Comparison of ENCODE assay signal across 2 cellular contexts in the genomic region with DNA sequence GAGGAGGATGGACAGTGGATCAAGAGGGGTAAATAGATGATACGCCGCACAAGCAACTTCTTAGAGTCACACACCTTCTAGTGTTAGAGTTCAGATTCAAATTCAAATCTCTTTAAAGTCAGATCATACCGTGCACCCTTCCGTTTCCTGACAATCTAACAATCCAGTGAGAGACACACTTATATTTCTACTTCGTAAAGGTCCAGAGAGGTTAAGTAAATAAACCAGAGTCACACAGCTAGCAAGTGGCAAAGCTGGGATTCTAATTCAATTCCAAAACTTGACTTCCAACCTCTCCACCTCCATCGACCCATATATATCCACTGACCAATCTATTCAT.
TF ChIP-seq lines count a peak whose summit lies in the region.

No MANE protein-coding gene starts in this region.

TF ChIP-seq in HEK293, 187 proteins besides CTCF, POLR2A, EP300 and RAD21:
- no peak for TF ChIP-seq ZNF214 (tag by site-specific recombination; IDR thresholded peaks at IDR 0.05; ENCODE audit: borderline replicate concordance)
- TF ChIP-seq TRIM28 (IDR thresholded peaks at IDR 0.05; ENCODE audit: borderline replicate concordance, low read length): no peak
- no peak for TF ChIP-seq ZNF335 (tag by site-specific recombination; conservative IDR thresholded peaks at IDR 0.05)
- TF ChIP-seq, protein P1, sequence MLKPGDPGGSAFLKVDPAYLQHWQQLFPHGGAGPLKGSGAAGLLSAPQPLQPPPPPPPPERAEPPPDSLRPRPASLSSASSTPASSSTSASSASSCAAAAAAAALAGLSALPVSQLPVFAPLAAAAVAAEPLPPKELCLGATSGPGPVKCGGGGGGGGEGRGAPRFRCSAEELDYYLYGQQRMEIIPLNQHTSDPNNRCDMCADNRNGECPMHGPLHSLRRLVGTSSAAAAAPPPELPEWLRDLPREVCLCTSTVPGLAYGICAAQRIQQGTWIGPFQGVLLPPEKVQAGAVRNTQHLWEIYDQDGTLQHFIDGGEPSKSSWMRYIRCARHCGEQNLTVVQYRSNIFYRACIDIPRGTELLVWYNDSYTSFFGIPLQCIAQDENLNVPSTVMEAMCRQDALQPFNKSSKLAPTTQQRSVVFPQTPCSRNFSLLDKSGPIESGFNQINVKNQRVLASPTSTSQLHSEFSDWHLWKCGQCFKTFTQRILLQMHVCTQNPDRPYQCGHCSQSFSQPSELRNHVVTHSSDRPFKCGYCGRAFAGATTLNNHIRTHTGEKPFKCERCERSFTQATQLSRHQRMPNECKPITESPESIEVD (tag by site-specific recombination; IDR thresholded peaks at IDR 0.05): no peak
- no peak for TF ChIP-seq HOXC10 (CRISPR knock-in tag; IDR thresholded peaks at IDR 0.05)
- no peak for TF ChIP-seq ZXDB (tag by site-specific recombination; IDR thresholded peaks at IDR 0.05)
- 0 out of 2 replicates have a peak, but pooled peaks have one; percentile 37 for TF ChIP-seq ZNF768 (tag by site-specific recombination; IDR thresholded peaks at IDR 0.05)

TF ChIP-seq in H1, 55 proteins besides CTCF, POLR2A, EP300 and RAD21:
- TF ChIP-seq SIN3A (conservative IDR thresholded peaks at IDR 0.05 in 1 of 2, IDR thresholded peaks at IDR 0.05 in 1 of 2; ENCODE audit: low read depth in 1 of 2, low read length in 2 of 2) (no peak), GTF2F1 (IDR thresholded peaks at IDR 0.05; ENCODE audit: borderline replicate concordance, low read depth, low read length) (no peak), CHD2 (IDR thresholded peaks at IDR 0.05; ENCODE audit: low read length) (no peak), SP4 (IDR thresholded peaks at IDR 0.05; ENCODE audit: low read length) (no peak), JUN (IDR thresholded peaks at IDR 0.05; ENCODE audit: low read depth, low read length) (no peak), RNF2 (IDR thresholded peaks at IDR 0.05; ENCODE audit: borderline replicate concordance, low read depth, low read length, missing control alignments, poor library complexity, severe bottlenecking) (no peak), MAFK (IDR thresholded peaks at IDR 0.05; ENCODE audit: low read depth, low read length) (no peak), KDM5A (IDR thresholded peaks at IDR 0.05; ENCODE audit: low read length) (no peak), PHF8 (conservative IDR thresholded peaks at IDR 0.05; ENCODE audit: low read depth, low read length) (no peak), NRF1 (IDR thresholded peaks at IDR 0.05; ENCODE audit: low read depth, low read length) (no peak), SAP30 (IDR thresholded peaks at IDR 0.05; ENCODE audit: insufficient read depth, insufficient replicate concordance, low read length) (no peak), POLR2AphosphoS5 (IDR thresholded peaks at IDR 0.05; ENCODE audit: low read depth, low read length) (no peak), YY1 (IDR thresholded peaks at IDR 0.05; ENCODE audit: low read depth, low read length) (no peak), RBBP5 (IDR thresholded peaks at IDR 0.05; ENCODE audit: borderline replicate concordance, low read depth, low read length) (no peak)
- TF ChIP-seq, protein P2, sequence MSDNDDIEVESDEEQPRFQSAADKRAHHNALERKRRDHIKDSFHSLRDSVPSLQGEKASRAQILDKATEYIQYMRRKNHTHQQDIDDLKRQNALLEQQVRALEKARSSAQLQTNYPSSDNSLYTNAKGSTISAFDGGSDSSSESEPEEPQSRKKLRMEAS (IDR thresholded peaks at IDR 0.05): no peak
- TF ChIP-seq, protein P3, sequence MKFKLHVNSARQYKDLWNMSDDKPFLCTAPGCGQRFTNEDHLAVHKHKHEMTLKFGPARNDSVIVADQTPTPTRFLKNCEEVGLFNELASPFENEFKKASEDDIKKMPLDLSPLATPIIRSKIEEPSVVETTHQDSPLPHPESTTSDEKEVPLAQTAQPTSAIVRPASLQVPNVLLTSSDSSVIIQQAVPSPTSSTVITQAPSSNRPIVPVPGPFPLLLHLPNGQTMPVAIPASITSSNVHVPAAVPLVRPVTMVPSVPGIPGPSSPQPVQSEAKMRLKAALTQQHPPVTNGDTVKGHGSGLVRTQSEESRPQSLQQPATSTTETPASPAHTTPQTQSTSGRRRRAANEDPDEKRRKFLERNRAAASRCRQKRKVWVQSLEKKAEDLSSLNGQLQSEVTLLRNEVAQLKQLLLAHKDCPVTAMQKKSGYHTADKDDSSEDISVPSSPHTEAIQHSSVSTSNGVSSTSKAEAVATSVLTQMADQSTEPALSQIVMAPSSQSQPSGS (IDR thresholded peaks at IDR 0.05; ENCODE audit: low read length): no peak
